1 cellular context compared by ENCODE assay signal in genomic region chr1:202018476-202019234, GRCh38.
A peak's percentile ranks its signal among the peaks of the same experiment; 100 is the strongest.
TF ChIP-seq lines count a peak whose summit lies in the region.

No MANE protein-coding gene starts in this region.

TF ChIP-seq in HepG2, 621 proteins besides CTCF, POLR2A, EP300 and RAD21 (continued from another document and continues in another):
- peak; percentile 60 for TF ChIP-seq PATZ1 (CRISPR knock-in tag; IDR thresholded peaks at IDR 0.05)
- 0 out of 2 replicates have a peak, but pooled peaks have one; percentile 61 for TF ChIP-seq GATA4 (IDR thresholded peaks at IDR 0.05; ENCODE audit: borderline replicate concordance, low read depth)
- peak; percentile 89 for TF ChIP-seq TBX2 (CRISPR knock-in tag; IDR thresholded peaks at IDR 0.05; ENCODE audit: borderline replicate concordance)
- peak; percentile 22; the same call in 1 of the 2 replicates for TF ChIP-seq TCF7 (IDR thresholded peaks at IDR 0.05; ENCODE audit: low read depth)
- no peak for TF ChIP-seq TCF7L2 (IDR thresholded peaks at IDR 0.05; ENCODE audit: low read depth, low read length)
- TF ChIP-seq ZNF317 (CRISPR knock-in tag; IDR thresholded peaks at IDR 0.05), result peak; percentile 57; the same call in 1 of the 2 replicates
- peak; percentile 98 for TF ChIP-seq ZBTB43 (CRISPR knock-in tag; conservative IDR thresholded peaks at IDR 0.05)
- TF ChIP-seq ZNF609 (CRISPR knock-in tag; IDR thresholded peaks at IDR 0.05; ENCODE audit: borderline replicate concordance), result peak; percentile 79
- peak; percentile 18; the same call in 1 of the 2 replicates for TF ChIP-seq TARDBP (CRISPR knock-in tag; IDR thresholded peaks at IDR 0.05)
- no peak for TF ChIP-seq ZNF354B (CRISPR knock-in tag; IDR thresholded peaks at IDR 0.05)
- TF ChIP-seq RARA (CRISPR knock-in tag; IDR thresholded peaks at IDR 0.05), result peak; percentile 92
- TF ChIP-seq ZNF513 (CRISPR knock-in tag; conservative IDR thresholded peaks at IDR 0.05), result no peak
- 0 out of 2 replicates have a peak, but pooled peaks have one; percentile 20 for TF ChIP-seq PITX1 (CRISPR knock-in tag; IDR thresholded peaks at IDR 0.05)
- TF ChIP-seq ZNF747 (CRISPR knock-in tag; IDR thresholded peaks at IDR 0.05; ENCODE audit: borderline replicate concordance), result peak; percentile 60; the same call in 1 of the 2 replicates
- TF ChIP-seq MAZ (IDR thresholded peaks at IDR 0.05; ENCODE audit: borderline replicate concordance, low read depth, low read length), result no peak
- no peak for TF ChIP-seq MAZ (CRISPR knock-in tag; IDR thresholded peaks at IDR 0.05; ENCODE audit: low read depth)
- TF ChIP-seq ZNF878 (CRISPR knock-in tag; IDR thresholded peaks at IDR 0.05), result 0 out of 2 replicates have a peak, but pooled peaks have one; percentile 26
- peak; percentile 2; the same call in 1 of the 2 replicates for TF ChIP-seq CEBPG (CRISPR knock-in tag; IDR thresholded peaks at IDR 0.05)
- no peak for TF ChIP-seq CBFB (CRISPR knock-in tag; IDR thresholded peaks at IDR 0.05)
- 0 out of 2 replicates have a peak, but pooled peaks have one; percentile 15 for TF ChIP-seq ZNF629 (CRISPR knock-in tag; conservative IDR thresholded peaks at IDR 0.05)
- peak; percentile 64; the same call in 1 of the 2 replicates for TF ChIP-seq SP5 (CRISPR knock-in tag; IDR thresholded peaks at IDR 0.05; ENCODE audit: borderline replicate concordance, low read depth)
- TF ChIP-seq TFAP4 (IDR thresholded peaks at IDR 0.05; ENCODE audit: borderline replicate concordance, low read depth), result peak; percentile 58; the same call in 1 of the 2 replicates
- TF ChIP-seq FOXO1 (CRISPR knock-in tag; IDR thresholded peaks at IDR 0.05), result peak; percentile 73; the same call in 1 of the 2 replicates
- peak; percentile 61; the same call in 1 of the 2 replicates for TF ChIP-seq PHF21A (CRISPR knock-in tag; IDR thresholded peaks at IDR 0.05)
- no peak for TF ChIP-seq GTF2F1 (IDR thresholded peaks at IDR 0.05; ENCODE audit: low read length)
- peak; percentile 95 for TF ChIP-seq ZNF646 (CRISPR knock-in tag; IDR thresholded peaks at IDR 0.05)
- 0 out of 4 replicates have a peak, but pooled peaks of 1 of the 2 experiments have one; percentile 20 for TF ChIP-seq ATF4 (CRISPR knock-in tag; IDR thresholded peaks at IDR 0.05)
- TF ChIP-seq MIER3 (CRISPR knock-in tag; IDR thresholded peaks at IDR 0.05; ENCODE audit: borderline replicate concordance), result peak; percentile 34; the same call in 1 of the 2 replicates
- TF ChIP-seq TEAD3 (CRISPR knock-in tag; optimal IDR thresholded peaks at IDR 0.05; ENCODE audit: borderline replicate concordance), result peak; percentile 28
- TF ChIP-seq MYC (CRISPR knock-in tag; IDR thresholded peaks at IDR 0.05; ENCODE audit: borderline replicate concordance), result no peak
- 0 out of 2 replicates have a peak, but pooled peaks have one; percentile 15 for TF ChIP-seq NFKB2 (CRISPR knock-in tag; IDR thresholded peaks at IDR 0.05; ENCODE audit: borderline replicate concordance)
- no peak for TF ChIP-seq ZKSCAN1 (IDR thresholded peaks at IDR 0.05; ENCODE audit: low read length)
- TF ChIP-seq TBX3 (IDR thresholded peaks at IDR 0.05; ENCODE audit: borderline replicate concordance), result peak; percentile 63; the same call in 1 of the 2 replicates
- TF ChIP-seq HMG20B (CRISPR knock-in tag; conservative IDR thresholded peaks at IDR 0.05), result peak; percentile 65; the same call in 1 of the 2 replicates
- 0 out of 2 replicates have a peak, but pooled peaks have one; percentile 13 for TF ChIP-seq SOX13 (IDR thresholded peaks at IDR 0.05)
- peak in 1 of 2 experiments; percentile 48; a peak in 2 of 4 replicates for TF ChIP-seq SOX13 (CRISPR knock-in tag; conservative IDR thresholded peaks at IDR 0.05 in 1 of 2, IDR thresholded peaks at IDR 0.05 in 1 of 2)
- peak; percentile 97 for TF ChIP-seq HIC2 (CRISPR knock-in tag; IDR thresholded peaks at IDR 0.05; ENCODE audit: low read depth)
- peak; percentile 83 for TF ChIP-seq GFI1 (CRISPR knock-in tag; IDR thresholded peaks at IDR 0.05; ENCODE audit: borderline replicate concordance)
- peak; percentile 75 for TF ChIP-seq ZSCAN25 (CRISPR knock-in tag; IDR thresholded peaks at IDR 0.05)
